ENCODE assay signal across 21 cellular contexts in the genomic region with DNA sequence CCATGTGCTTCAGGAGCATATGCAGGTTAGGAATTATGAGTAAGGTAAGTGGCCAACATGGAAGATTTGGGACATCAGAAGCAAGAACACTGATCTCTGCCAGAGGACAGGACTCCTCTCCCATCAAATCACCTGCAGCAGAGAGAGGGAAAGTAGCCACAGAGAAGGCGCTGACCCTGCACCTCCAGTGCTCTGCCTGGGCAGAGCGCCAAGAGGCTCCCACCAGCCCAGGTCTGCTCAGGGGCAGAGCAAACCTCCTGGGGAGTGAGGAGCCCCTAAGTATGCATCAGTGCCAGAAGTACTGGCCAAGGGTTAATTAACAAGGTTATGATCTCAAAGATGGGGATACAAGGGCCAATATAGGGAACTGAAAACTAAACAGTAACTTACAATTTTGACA.
"Had no signal": no experiment of that assay in that cellular context is flagged by ENCODE, and none has a peak within 500 bp of the region (broad histone marks: within the 10 kb centered on the region; RNA-seq: fewer than 3 reads in every experiment).

No MANE protein-coding gene starts in this region.

- H3K36me3 ChIP-seq: SJSA1 had no signal

- H3K27ac ChIP-seq: SJSA1, SK-N-MC had no signal

- FAIRE-seq: RCC 7860 had no signal

- H3K9me3 ChIP-seq: SJSA1 had no signal

- H3K4me1 ChIP-seq: SJSA1 had no signal

- DNase-seq: KBM-7, MV-4-11, NCI-H1048, NCI-H1105, NCI-H1417, NCI-H1436 treated with DMSO at 0.1 percent for 48 hours, NCI-H1694, NCI-H187 treated with DMSO at 0.1 percent for 48 hours, NCI-H2029 treated with DMSO at 0.1 percent for 48 hours, NCI-H2171 treated with DMSO at 0.1 percent for 48 hours, NCI-H345, NCI-H446 treated with DMSO at 0.1 percent for 48 hours, NCI-H510A treated with DMSO at 0.1 percent for 48 hours, NCI-H526, NCI-H82, Right ventricle myocardium superior, RPMI8226, SIG-M5 had no signal

- H3K27me3 ChIP-seq: SJSA1 had no signal

- H3K4me3 ChIP-seq: SJSA1, SK-N-MC had no signal
